Comparison of ENCODE assay signal across 23 cellular contexts in genomic region chr4:6845574-6845973, GRCh38.
"Had no signal": no experiment of that assay in that cellular context is flagged by ENCODE, and none has a peak within 500 bp of the region (broad histone marks: within the 10 kb centered on the region; RNA-seq: fewer than 3 reads in every experiment).

No MANE protein-coding gene starts in this region.

- H3K9me3 Mint-ChIP-seq: mesothelial cell of epicardium; naive thymus-derived CD4-positive, alpha-beta T cell; stimulated activated naive B cell treated with anti-CD40 and anti-IgM and Interleukin-4, amounts not matched to agents 10 μg/mL and 1 μg/mL and 100 μg/mL, for 72 hours; stimulated activated naive CD8-positive, alpha-beta T cell treated with anti-CD3 and anti-CD28 coated beads, Interleukin-15, Interleukin-2, amounts not matched to agents 100 ng/mL and 50 ng/mL, for 24 hours had no signal

- H3K27me3 ChIP-seq: dorsolateral prefrontal cortex, hepatocyte, left lung, neutrophil, pancreas, sigmoid colon, spleen, tibial nerve, upper lobe of left lung had no signal

- H3K4me3 ChIP-seq: hepatocyte, left lung, mucosa of descending colon, pancreas, sigmoid colon, skin epidermis, spleen, thoracic aorta, tibial nerve, upper lobe of left lung had no signal

- ATAC-seq: left cardiac atrium; left lung; mucosa of descending colon; naive thymus-derived CD4-positive, alpha-beta T cell; pancreas; right cardiac atrium; stimulated activated naive B cell treated with anti-CD40 and anti-IgM and Interleukin-4, amounts not matched to agents 10 μg/mL and 1 μg/mL and 100 μg/mL, for 72 hours had no signal

- H3K9me3 ChIP-seq: left lung, mucosa of descending colon, neutrophil, pancreas, sigmoid colon, spleen, thoracic aorta, tibial nerve, upper lobe of left lung had no signal

- H3K27ac Mint-ChIP-seq: mesothelial cell of epicardium; stimulated activated naive B cell treated with anti-CD40 and anti-IgM and Interleukin-4, amounts not matched to agents 10 μg/mL and 1 μg/mL and 100 μg/mL, for 72 hours; stimulated activated naive CD8-positive, alpha-beta T cell treated with anti-CD3 and anti-CD28 coated beads, Interleukin-15, Interleukin-2, amounts not matched to agents 100 ng/mL and 50 ng/mL, for 24 hours had no signal

- H3K4me1 ChIP-seq: left lung, upper lobe of left lung had no signal

- DNase-seq: dorsolateral prefrontal cortex; effector CD4-positive, alpha-beta T cell; head of caudate nucleus; kidney; left cardiac atrium; left lung; mesenchymal stem cell; mucosa of descending colon; naive thymus-derived CD4-positive, alpha-beta T cell; pancreas; right cardiac atrium; sigmoid colon; spleen; stimulated activated CD4-positive, alpha-beta T cell treated with anti-CD3 and anti-CD28 coated beads, Interleukin-4, amount 100 ng/mL, for 4 hours; stimulated activated naive B cell treated with anti-CD40 and anti-IgM and Interleukin-4, amounts not matched to agents 10 μg/mL and 1 μg/mL and 100 μg/mL, for 72 hours; upper lobe of left lung had no signal

- H3K4me3 Mint-ChIP-seq: mesothelial cell of epicardium; naive thymus-derived CD4-positive, alpha-beta T cell; stimulated activated naive B cell treated with anti-CD40 and anti-IgM and Interleukin-4, amounts not matched to agents 10 μg/mL and 1 μg/mL and 100 μg/mL, for 72 hours; stimulated activated naive CD8-positive, alpha-beta T cell treated with anti-CD3 and anti-CD28 coated beads, Interleukin-15, Interleukin-2, amounts not matched to agents 100 ng/mL and 50 ng/mL, for 24 hours had no signal

- H3K36me3 ChIP-seq: thoracic aorta had no signal

- H3K27me3 Mint-ChIP-seq: naive thymus-derived CD4-positive, alpha-beta T cell; stimulated activated naive B cell treated with anti-CD40 and anti-IgM and Interleukin-4, amounts not matched to agents 10 μg/mL and 1 μg/mL and 100 μg/mL, for 72 hours; stimulated activated naive CD8-positive, alpha-beta T cell treated with anti-CD3 and anti-CD28 coated beads, Interleukin-15, Interleukin-2, amounts not matched to agents 100 ng/mL and 50 ng/mL, for 24 hours had no signal

- H3K27ac ChIP-seq: hepatocyte, left lung, neutrophil, pancreas, sigmoid colon, skin epidermis, spleen, thoracic aorta, tibial nerve, upper lobe of left lung had no signal
